Comparison of ENCODE assay signal across 18 cellular contexts in genomic region chr15:83364541-83364940, GRCh38.
"Had no signal": no experiment of that assay in that cellular context is flagged by ENCODE, and none has a peak within 500 bp of the region (broad histone marks: within the 10 kb centered on the region; RNA-seq: fewer than 3 reads in every experiment).

No MANE protein-coding gene starts in this region.

- H3K27ac ChIP-seq: coronary artery, left ventricle myocardium inferior, stomach, thoracic aorta had no signal

- H3K4me3 Mint-ChIP-seq: activated CD4-positive, alpha-beta memory T cell treated with anti-CD3 and anti-CD28 coated beads, Interleukin-2, amount 10 ng/mL, durations not matched to agents 7 days and 5 days; memory B cell had no signal

- H3K27ac Mint-ChIP-seq: activated CD4-positive, alpha-beta memory T cell treated with anti-CD3 and anti-CD28 coated beads, Interleukin-2, amount 10 ng/mL, durations not matched to agents 7 days and 5 days; activated naive CD4-positive, alpha-beta T cell treated with anti-CD3 and anti-CD28 coated beads, Interleukin-2, amount 50 U/mL, for 24 hours; memory B cell; natural killer cell treated with Interleukin-12 subunit alpha and Interleukin-12 subunit beta and Interleukin-15 and Interleukin-18, amount 100 ng/mL, for 72 hours; progenitor cell of endocrine pancreas; WTC11 had no signal

- DNase-seq: activated CD4-positive, alpha-beta memory T cell treated with anti-CD3 and anti-CD28 coated beads, Interleukin-2, amount 10 ng/mL, durations not matched to agents 7 days and 5 days; activated CD4-positive, alpha-beta T cell treated with anti-CD3 and anti-CD28 coated beads for 4 hours; activated effector memory CD4-positive, alpha-beta T cell treated with anti-CD3 and anti-CD28 coated beads, Interleukin-2, amount 50 U/mL, for 16 hours; activated T-cell treated with anti-CD3 and anti-CD28 coated beads, Interleukin-2, amount 50 U/mL, for 4 hours; central memory CD4-positive, alpha-beta T cell; effector CD4-positive, alpha-beta T cell; kidney; left ventricle myocardium inferior; occipital lobe; stimulated activated CD4-positive, alpha-beta T cell treated with anti-CD3 and anti-CD28 coated beads, Interleukin-1b, Interleukin-23, amount 100 ng/mL, for 48 hours; stomach had no signal

- ATAC-seq: activated T-cell treated with anti-CD3 and anti-CD28 coated beads, Interleukin-2, amount 50 U/mL, for 4 hours; natural killer cell treated with Interleukin-12 subunit alpha and Interleukin-12 subunit beta and Interleukin-15 and Interleukin-18, amount 100 ng/mL, for 72 hours had no signal

- H3K9me3 ChIP-seq: left ventricle myocardium inferior, stomach, thoracic aorta had no signal

- H3K36me3 Mint-ChIP-seq: activated naive CD4-positive, alpha-beta T cell treated with anti-CD3 and anti-CD28 coated beads, Interleukin-2, amount 50 U/mL, for 24 hours; memory B cell; WTC11 had no signal

- H3K9me3 Mint-ChIP-seq: activated CD4-positive, alpha-beta memory T cell treated with anti-CD3 and anti-CD28 coated beads, Interleukin-2, amount 10 ng/mL, durations not matched to agents 7 days and 5 days; activated naive CD4-positive, alpha-beta T cell treated with anti-CD3 and anti-CD28 coated beads, Interleukin-2, amount 50 U/mL, for 24 hours; activated T-cell treated with anti-CD3 and anti-CD28 coated beads, Interleukin-2, amount 50 U/mL, for 4 hours; memory B cell; natural killer cell treated with Interleukin-12 subunit alpha and Interleukin-12 subunit beta and Interleukin-15 and Interleukin-18, amount 100 ng/mL, for 72 hours; WTC11 had no signal

- H3K36me3 ChIP-seq: left ventricle myocardium inferior, stomach, thoracic aorta had no signal
